In genomic region chr1:30664103-30664755, GRCh38 we compare ENCODE assay signal across 22 cellular contexts. TPM values are rescaled to one million over a fixed set of nuclear protein-coding genes. Genes with fewer than 3 reads are reported as not detected.
DNase-seq lines count a peak whose midpoint lies in the region; ATAC-seq, FAIRE-seq and TF ChIP-seq lines count a peak whose summit lies in the region.
"Had no signal": no experiment of that assay in that cellular context is flagged by ENCODE, and none has a peak within 500 bp of the region (broad histone marks: within the 10 kb centered on the region; RNA-seq: fewer than 3 reads in every experiment).

No MANE protein-coding gene starts in this region.

- DNase-seq in NCI-H1105 (lab: John Stamatoyannopoulos, UW) (peak; percentile 27), K562 (ENCODE audit: extremely low read depth in 1 of 4, low spot score in 3 of 4) (no peak), suprapubic skin (ENCODE audit: low spot score in 2 of 2) (peak in 1 of 2 donors; percentile 48), progenitor cell of endocrine pancreas (ENCODE audit: low spot score, unreplicated experiment) (no peak), NCI-H226 (no peak)
- DNase-seq: activated CD4-positive, alpha-beta T cell treated with anti-CD3 and anti-CD28 coated beads for 48 hours; activated CD8-positive, alpha-beta memory T cell treated with anti-CD3 and anti-CD28 coated beads, Interleukin-2, amount 10 ng/mL, durations not matched to agents 7 days and 5 days; dermis blood vessel endothelial cell; foreskin keratinocyte; mesenchymal stem cell; naive thymus-derived CD4-positive, alpha-beta T cell; NCI-H526 treated with DMSO at 0.1 percent for 48 hours; OCI-M1; Right ventricle myocardium superior; stimulated activated naive CD4-positive, alpha-beta T cell; SW 1271; tibial artery had no signal

- H3K9me3 ChIP-seq in K562 (replicated peaks; ENCODE audit: control insufficient read depth, insufficient read depth, low read depth, low read length): no peaks in the 10 kb centered on the region
- H3K9me3 ChIP-seq in liver (ENCODE audit: control insufficient read depth in 4 of 4, low read length in 3 of 4): no peaks in the 10 kb centered on the region
- H3K9me3 ChIP-seq in suprapubic skin: no peaks in the 10 kb centered on the region
- H3K9me3 ChIP-seq: tibial artery had no signal

- ATAC-seq in K562 (no peak), HG03457 (IDR thresholded peaks at IDR 0.05; ENCODE audit: unreplicated experiment) (no peak)
- ATAC-seq: activated CD8-positive, alpha-beta memory T cell treated with anti-CD3 and anti-CD28 coated beads, Interleukin-2, amount 10 ng/mL, durations not matched to agents 7 days and 5 days; activated T-helper 17 cell treated with anti-CD3 and anti-CD28 coated beads, Interleukin-2, amount 50 U/mL, for 72 hours; foreskin keratinocyte; HCT116; naive thymus-derived CD4-positive, alpha-beta T cell had no signal

- H3K27ac ChIP-seq in K562 (ENCODE audit: extremely low read depth, low read depth, low read length) (no peak overlapping the region), liver (ENCODE audit: low read depth in 1 of 2, low read length in 2 of 2) (peak overlapping the region in 1 of 2 donors; percentile 43), suprapubic skin (peak overlapping the region; percentile 10)
- H3K27ac ChIP-seq: foreskin keratinocyte, tibial artery had no signal

- no peak for TF ChIP-seq EP300 in K562 (IDR thresholded peaks at IDR 0.05; ENCODE audit: low read length)
- TF ChIP-seq EP300 in suprapubic skin (IDR thresholded peaks at IDR 0.05): no peak

- H3K4me1 Mint-ChIP-seq in progenitor cell of endocrine pancreas (ENCODE audit: low read depth): peaks cover 21% of the 10 kb centered on the region
- H3K4me1 Mint-ChIP-seq: activated CD8-positive, alpha-beta memory T cell treated with anti-CD3 and anti-CD28 coated beads, Interleukin-2, amount 10 ng/mL, durations not matched to agents 7 days and 5 days; activated T-helper 17 cell treated with anti-CD3 and anti-CD28 coated beads, Interleukin-2, amount 50 U/mL, for 72 hours had no signal

- H2AFZ ChIP-seq in K562 (ENCODE audit: low read depth, low read length): no peak overlapping the region

- H3K4me3 ChIP-seq in K562 (no peak overlapping the region), liver (ENCODE audit: low read depth in 1 of 3, low read length in 3 of 3) (peak overlapping the region; percentile 22 to 48 (median 23)), suprapubic skin (no peak overlapping the region)
- H3K4me3 ChIP-seq: tibial artery had no signal

- in situ Hi-C loops in K562 (cut with MboI): no loop called here

- TF ChIP-seq RAD21 in K562 (CRISPR knock-in tag; conservative IDR thresholded peaks at IDR 0.05 in 1 of 2, IDR thresholded peaks at IDR 0.05 in 1 of 2) (no peak), liver (IDR thresholded peaks at IDR 0.05) (no peak)

- no peak for TF ChIP-seq CTCF in K562 (IDR thresholded peaks at IDR 0.05 in 2 of 3, conservative IDR thresholded peaks at IDR 0.05 in 1 of 3; ENCODE audit: insufficient read depth in 2 of 3, low read depth in 1 of 3, low read length in 3 of 3)
- no peak for TF ChIP-seq CTCF in liver (IDR thresholded peaks at IDR 0.05; ENCODE audit: low read depth, low read length, missing input control)
- no peak for TF ChIP-seq CTCF in suprapubic skin (IDR thresholded peaks at IDR 0.05)
- TF ChIP-seq CTCF in progenitor cell of endocrine pancreas (IDR thresholded peaks at IDR 0.05; ENCODE audit: unreplicated experiment): no peak

- H3K9me1 ChIP-seq in K562 (ENCODE audit: control insufficient read depth, insufficient read depth, low read length): no peaks in the 10 kb centered on the region

- no peaks in the 10 kb centered on the region for H3K36me3 ChIP-seq in K562 (ENCODE audit: control insufficient read depth, insufficient read depth, low read length)
- no peaks in the 10 kb centered on the region for H3K36me3 ChIP-seq in liver (ENCODE audit: control insufficient read depth in 4 of 4, insufficient read depth in 3 of 4, low read depth in 1 of 4, low read length in 3 of 4)
- H3K36me3 ChIP-seq in suprapubic skin: no peaks in the 10 kb centered on the region
- H3K36me3 ChIP-seq: tibial artery had no signal

- no peak overlapping the region for H3K9ac ChIP-seq in K562 (ENCODE audit: insufficient read depth in 1 of 2, low read depth in 2 of 2, low read length in 2 of 2)
- H3K9ac ChIP-seq in liver (ENCODE audit: low read depth in 1 of 2, low read length in 2 of 2): no peak overlapping the region

- no peaks in the 10 kb centered on the region for H3K79me2 ChIP-seq in K562 (ENCODE audit: control insufficient read depth, insufficient read depth, low read length)

- intact Hi-C loops in K562 (cut with micrococcal nuclease): no loop called here

- H3K4me1 ChIP-seq in K562 (replicated peaks in 1 of 2; ENCODE audit: control insufficient read depth in 2 of 2, insufficient read depth in 2 of 2, low read length in 2 of 2) (no peaks in the 10 kb centered on the region), liver (ENCODE audit: control insufficient read depth in 4 of 4, insufficient read depth in 4 of 4, low read length in 3 of 4) (peaks cover 2 to 30% (median 25%) of the 10 kb centered on the region in 4 donors), suprapubic skin (peaks cover 27% of the 10 kb centered on the region)
- H3K4me1 ChIP-seq: tibial artery had no signal

- TF ChIP-seq POLR2A in K562 (conservative IDR thresholded peaks at IDR 0.05): no peak
- no peak for TF ChIP-seq POLR2A in suprapubic skin (IDR thresholded peaks at IDR 0.05)

- no peak overlapping the region for H3K4me2 ChIP-seq in K562 (ENCODE audit: insufficient read depth, low read length)

- WGBS in K562 (ENCODE audit: insufficient coverage, low coverage, missing lambda C conversion rate): 1% methylated on average over 17 of the region's 17 CpGs
- 41% methylated on average over 17 of the region's 17 CpGs for WGBS in liver
- 47% methylated on average over 17 of the region's 17 CpGs for WGBS in suprapubic skin

- H4K20me1 ChIP-seq in K562 (replicated peaks; ENCODE audit: control insufficient read depth, insufficient read depth, low read length): no peaks in the 10 kb centered on the region; the same call in 1 of the 2 replicates

- no peak for FAIRE-seq in K562 (lab: Jason Lieb, UNC)
- FAIRE-seq: keratinocyte had no signal

- CTCF ChIA-PET in K562 (lab: Yijun Ruan, JAX; ENCODE audit: low intra/inter-chr PET ratio): no interaction called here

- BruUV-seq in K562 (replicated peaks; lab: Mats Ljungman, UMichigan): no TSS peak

- H3K4me3 Mint-ChIP-seq in progenitor cell of endocrine pancreas (ENCODE audit: low read depth): no peak overlapping the region
- H3K4me3 Mint-ChIP-seq: activated CD8-positive, alpha-beta memory T cell treated with anti-CD3 and anti-CD28 coated beads, Interleukin-2, amount 10 ng/mL, durations not matched to agents 7 days and 5 days; activated T-helper 17 cell treated with anti-CD3 and anti-CD28 coated beads, Interleukin-2, amount 50 U/mL, for 72 hours; naive thymus-derived CD4-positive, alpha-beta T cell had no signal

- no peaks in the 10 kb centered on the region for H3K36me3 Mint-ChIP-seq in progenitor cell of endocrine pancreas (ENCODE audit: insufficient read depth)
- H3K36me3 Mint-ChIP-seq: activated CD8-positive, alpha-beta memory T cell treated with anti-CD3 and anti-CD28 coated beads, Interleukin-2, amount 10 ng/mL, durations not matched to agents 7 days and 5 days; naive thymus-derived CD4-positive, alpha-beta T cell had no signal

- POLR2A ChIA-PET in K562 (lab: Yijun Ruan, JAX): interaction anchor here (1.2 kb wide), 1 partner anchor 12 kb away, joined by 3 read pairs; no protein-coding TSS in a partner anchor

- no peaks in the 10 kb centered on the region for H3K9me3 Mint-ChIP-seq in progenitor cell of endocrine pancreas (ENCODE audit: low read depth)
- H3K9me3 Mint-ChIP-seq: activated T-helper 17 cell treated with anti-CD3 and anti-CD28 coated beads, Interleukin-2, amount 50 U/mL, for 72 hours; naive thymus-derived CD4-positive, alpha-beta T cell had no signal

- H3K27me3 Mint-ChIP-seq in progenitor cell of endocrine pancreas: no peaks in the 10 kb centered on the region
- H3K27me3 Mint-ChIP-seq: activated CD8-positive, alpha-beta memory T cell treated with anti-CD3 and anti-CD28 coated beads, Interleukin-2, amount 10 ng/mL, durations not matched to agents 7 days and 5 days had no signal

- H3K27ac Mint-ChIP-seq in progenitor cell of endocrine pancreas: no peak overlapping the region
- H3K27ac Mint-ChIP-seq: activated CD8-positive, alpha-beta memory T cell treated with anti-CD3 and anti-CD28 coated beads, Interleukin-2, amount 10 ng/mL, durations not matched to agents 7 days and 5 days; activated T-helper 17 cell treated with anti-CD3 and anti-CD28 coated beads, Interleukin-2, amount 50 U/mL, for 72 hours; naive thymus-derived CD4-positive, alpha-beta T cell had no signal

- H3K27me3 ChIP-seq in K562 (ENCODE audit: control insufficient read depth in 2 of 2, insufficient read depth in 2 of 2, low read length in 2 of 2): peaks cover 22 to 78% of the 10 kb centered on the region in 2 experiments
- no peaks in the 10 kb centered on the region for H3K27me3 ChIP-seq in liver (ENCODE audit: control insufficient read depth in 4 of 4, insufficient read depth in 4 of 4, low read length in 3 of 4)
- no peaks in the 10 kb centered on the region for H3K27me3 ChIP-seq in suprapubic skin
- H3K27me3 ChIP-seq: foreskin keratinocyte had no signal

TF ChIP-seq in K562, 482 proteins besides CTCF, POLR2A, EP300 and RAD21 (continues in another document):
- no peak for TF ChIP-seq NFE2 (IDR thresholded peaks at IDR 0.05; ENCODE audit: low read depth)

RNA-seq across cellular contexts. Expression of gene MATN1, which starts 59.2 kb away (rescaled TPM):
- 2.0 and 5.9 TPM in 2 replicates for total RNA-seq in K562 (2011; cell fraction: chromatin; rRNA removed; ENCODE audit: low replicate concordance)
- total RNA-seq in K562 (2011; cell fraction: nucleolus; rRNA removed): 4.5 and 5.4 TPM in 2 replicates
- 2.7 and 4.0 TPM in 2 replicates for total RNA-seq in K562 (2011; cell fraction: nucleoplasm; rRNA removed)
- total RNA-seq in K562 (2014; rRNA removed): 1.8 and 1.9 TPM in 2 replicates
- 0.45 and 0.51 TPM in 2 replicates for total RNA-seq in K562 (2014; rRNA removed; fragmentation: Illumina TruSeq; extraction: Trizol)
- 0.79 and 1.2 TPM in 2 replicates for total RNA-seq in K562 (2015; rRNA removed; fragmentation: Illumina TruSeq; extraction: Trizol)
- total RNA-seq in K562 (2021): 1.8 and 2.3 TPM in 2 replicates
- 0.89 and 1.5 TPM in 2 replicates for polyA plus RNA-seq in K562 (2011; rRNA removed)
- polyA plus RNA-seq in K562 (2011; cell fraction: cytosol; rRNA removed): 0.78 and 2.4 TPM in 2 replicates
- polyA plus RNA-seq in K562 (2011; cell fraction: nucleus; rRNA removed): 3.5 and 9.8 TPM in 2 replicates
- polyA plus RNA-seq in K562 (2012): 1.9 and 2.4 TPM in 2 replicates
- polyA plus RNA-seq in K562 (2014; fragmentation: Illumina TruSeq; extraction: Trizol): 1.1 and 1.6 TPM in 2 replicates
- under 1 TPM; 0.10 to 0.18 TPM for polyA plus RNA-seq in K562 (2014; fragmentation: Nextera tagmentation; extraction: Ambion mirVana)
- 1.6 and 3.6 TPM in 2 replicates for polyA plus RNA-seq in K562 (2014; rRNA removed)
- polyA minus RNA-seq in K562 (2011; rRNA and poly(A)+ RNA removed): 0.48 and 0.88 TPM in 2 replicates
- 1.4 and 1.6 TPM in 2 replicates for polyA minus RNA-seq in K562 (2011; cell fraction: cytosol; rRNA and poly(A)+ RNA removed)
- polyA minus RNA-seq in K562 (2011; cell fraction: nucleus; rRNA and poly(A)+ RNA removed): 1.4 and 3.4 TPM in 2 replicates
- under 1 TPM in 1 of 2 donors, not detected in 1; 0.19 TPM for total RNA-seq in liver
- not detected for polyA plus RNA-seq in liver
- total RNA-seq in suprapubic skin: under 1 TPM in 1 of 4 donors, not detected in 3; 0.98 TPM
- total RNA-seq in progenitor cell of endocrine pancreas: 0.11 and 0.14 TPM in 2 replicates
- total RNA-seq: Right ventricle myocardium superior had no signal
- polyA plus RNA-seq: foreskin keratinocyte; naive thymus-derived CD4-positive, alpha-beta T cell had no signal

Comparison
In these comparisons a context has a peak if more than half of its experiments do, and no peak if none do; other contexts are left out.
1. H3K4me3 ChIP-seq: peak in liver (3 of 3); none in K562 (single experiment) and suprapubic skin (single experiment).